8 cellular contexts compared by ENCODE assay signal in the genomic region with DNA sequence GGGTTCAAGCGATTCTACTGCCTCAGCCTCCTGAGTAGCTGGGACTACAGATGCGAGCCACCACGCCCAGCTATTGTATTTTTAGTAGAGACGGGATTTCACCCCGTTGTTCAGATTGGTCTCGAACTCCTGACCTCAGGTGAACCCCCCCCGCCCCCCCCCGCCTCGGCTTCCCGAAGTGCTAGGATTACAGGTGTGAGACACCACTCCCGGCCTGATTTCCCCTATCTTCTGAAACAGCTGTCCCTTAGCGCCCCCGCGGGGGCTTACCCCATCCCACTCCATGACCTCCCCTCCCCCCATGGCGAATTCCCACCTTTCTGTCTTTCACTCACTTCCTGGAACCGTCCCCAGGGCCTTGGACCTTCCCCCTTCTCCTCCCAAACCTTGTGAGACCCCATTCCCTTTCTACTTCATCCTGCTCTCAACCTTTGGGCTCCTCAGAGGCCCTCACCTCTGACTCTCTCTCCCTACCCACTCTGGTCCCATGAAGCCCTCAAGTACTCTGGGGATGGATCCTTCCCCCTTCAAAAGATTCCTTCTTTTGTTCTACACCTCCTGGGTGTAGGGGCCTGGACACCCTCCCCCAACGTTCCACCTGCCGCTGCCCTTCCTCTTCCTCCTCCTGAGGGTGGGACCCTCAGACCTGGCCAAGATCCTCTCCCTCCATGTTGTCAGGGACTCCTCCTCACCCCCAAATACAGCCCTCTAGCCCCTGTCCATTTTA. TPM values are rescaled to one million over a fixed set of nuclear protein-coding genes. Genes with fewer than 3 reads are reported as not detected.
A peak's percentile ranks its signal among the peaks of the same experiment; 100 is the strongest.
DNase-seq lines count a peak whose midpoint lies in the region; ATAC-seq lines count a peak whose summit lies in the region.

No MANE protein-coding gene starts in this region.

- ATAC-seq in sciatic nerve, result no peak

- H3K4me1 Mint-ChIP-seq in activated naive CD8-positive, alpha-beta T cell (ENCODE audit: low read depth), result peaks cover 28% of the 10 kb centered on the region
- H3K4me1 Mint-ChIP-seq in immature natural killer cell, result peaks cover 41 to 47% of the 10 kb centered on the region in 2 donors

- H3K9me3 Mint-ChIP-seq in activated naive CD8-positive, alpha-beta T cell (ENCODE audit: low read depth), result no peaks in the 10 kb centered on the region
- H3K9me3 Mint-ChIP-seq in immature natural killer cell, result no peaks in the 10 kb centered on the region

- H3K36me3 Mint-ChIP-seq in activated naive CD8-positive, alpha-beta T cell, result peaks cover 8% of the 10 kb centered on the region
- H3K36me3 Mint-ChIP-seq in immature natural killer cell, result peaks cover 0 to 12% (median 3%) of the 10 kb centered on the region in 3 donors

- intact Hi-C loops in sciatic nerve (cut with DNase I), result no loop called here

- H3K27me3 Mint-ChIP-seq in activated naive CD8-positive, alpha-beta T cell, result no peaks in the 10 kb centered on the region
- peaks cover 9 to 19% (median 14%) of the 10 kb centered on the region in 3 donors for H3K27me3 Mint-ChIP-seq in immature natural killer cell (ENCODE audit: low read depth in 3 of 3)

- H3K27ac ChIP-seq in substantia nigra (ENCODE audit: low read depth, low read length, poor library complexity, severe bottlenecking), result peak overlapping the region; percentile 46

- DNase-seq in NCI-H82 (lab: John Stamatoyannopoulos, UW) (peak; percentile 40), NCI-H82 treated with DMSO at 0.1 percent for 48 hours (lab: John Stamatoyannopoulos, UW; ENCODE audit: unreplicated experiment) (no peak), immature natural killer cell (no peak), substantia nigra (lab: John Stamatoyannopoulos, UW) (peak in 1 of 49 donors; percentile 78), NCI-H526 (lab: John Stamatoyannopoulos, UW) (no peak), sciatic nerve (ENCODE audit: low spot score) (no peak)
- DNase-seq in NK-92 treated with Interleukin-12 subunit alpha and Interleukin-12 subunit beta, amount 100 ng/mL, for 24 hours (lab: John Stamatoyannopoulos, UW), result no peak

- H3K27ac Mint-ChIP-seq in activated naive CD8-positive, alpha-beta T cell, result peak overlapping the region; percentile 99
- peak overlapping the region; percentile 98 to 100 (median 100) for H3K27ac Mint-ChIP-seq in immature natural killer cell

- H3K4me3 Mint-ChIP-seq in activated naive CD8-positive, alpha-beta T cell, result peak overlapping the region; percentile 97
- peak overlapping the region; percentile 86 to 99 (median 93) for H3K4me3 Mint-ChIP-seq in immature natural killer cell

RNA-seq across cellular contexts. Expression of a gene that starts 0.9 kb away (rescaled TPM):
- 100 to 1,000 TPM; 319 to 558 (median 418) TPM for polyA plus RNA-seq in immature natural killer cell
- 143 TPM for total RNA-seq in sciatic nerve

RNA-seq across cellular contexts. Expression of a gene that starts 1.5 kb away (rescaled TPM):
- polyA plus RNA-seq in immature natural killer cell, result 100 to 1,000 TPM; 216 to 464 (median 322) TPM
- total RNA-seq in sciatic nerve, result 149 TPM

RNA-seq across cellular contexts. Expression of a gene that starts 13.5 kb away (rescaled TPM):
- polyA plus RNA-seq in immature natural killer cell, result 10 to 100 TPM in 1 of 3 donors, 1 to 10 TPM in 2; 4.6 to 18.0 (median 8.7) TPM
- total RNA-seq in sciatic nerve, result 17.4 TPM

RNA-seq across cellular contexts. Expression of a gene that starts 18.7 kb away (rescaled TPM):
- polyA plus RNA-seq in immature natural killer cell, result not detected
- not detected for total RNA-seq in sciatic nerve

RNA-seq across cellular contexts. Expression of a gene that starts 21.1 kb away (rescaled TPM):
- polyA plus RNA-seq in immature natural killer cell, result 10 to 100 TPM; 10.3 to 86.7 (median 16.4) TPM
- 12.9 TPM for total RNA-seq in sciatic nerve
